In genomic region chr14:75280831-75281690, GRCh38 we compare ENCODE assay signal across 8 cellular contexts. TPM values are rescaled to one million over a fixed set of nuclear protein-coding genes. Genes with fewer than 3 reads are reported as not detected.
DNase-seq lines count a peak whose midpoint lies in the region; ATAC-seq, FAIRE-seq and TF ChIP-seq lines count a peak whose summit lies in the region.

No MANE protein-coding gene starts in this region.

- TF ChIP-seq CTCF in bronchial epithelial cell (IDR thresholded peaks at IDR 0.05; ENCODE audit: insufficient read depth, low read length, severe bottlenecking) (no peak), lower lobe of right lung (IDR thresholded peaks at IDR 0.05) (no peak), prostate gland (IDR thresholded peaks at IDR 0.05) (no peak)

- H3K4me3 ChIP-seq in bronchial epithelial cell (ENCODE audit: low read depth, low read length) (peak overlapping the region; percentile 91), lower lobe of right lung (peak overlapping the region; percentile 90), thymus (ENCODE audit: low read length) (peak overlapping the region; percentile 23), prostate gland (no peak overlapping the region)

- 95% methylated on average over 17 of the region's 17 CpGs for WGBS in thymus
- WGBS in prostate gland: 91% methylated on average over 17 of the region's 17 CpGs

- H3K9me3 Mint-ChIP-seq in activated T-cell treated with anti-CD3 and anti-CD28 coated beads, Interleukin-2, amount 50 U/mL, for 24 hours: no peaks in the 10 kb centered on the region

- no peak for DNase-seq in activated T-cell treated with anti-CD3 and anti-CD28 coated beads, Interleukin-2, amount 50 U/mL, for 24 hours
- DNase-seq in activated T-cell treated with anti-CD3 and anti-CD28 coated beads for 4 hours: no peak
- no peak for DNase-seq in bronchial epithelial cell (ENCODE audit: low read depth)
- DNase-seq in lower lobe of right lung: no peak
- no peak for DNase-seq in prostate gland (ENCODE audit: low spot score)
- DNase-seq in DMS153 treated with DMSO at 0.1 percent for 48 hours (lab: John Stamatoyannopoulos, UW; ENCODE audit: unreplicated experiment): no peak
- no peak for DNase-seq in HPDE6-E6E7 (ENCODE audit: extremely low spot score)

- H3K27ac ChIP-seq in lower lobe of right lung: peak overlapping the region; percentile 100
- no peak overlapping the region for H3K27ac ChIP-seq in thymus (ENCODE audit: low read depth)
- no peak overlapping the region for H3K27ac ChIP-seq in prostate gland

- TF ChIP-seq POLR2A in prostate gland (IDR thresholded peaks at IDR 0.05): no peak

- H3K27ac Mint-ChIP-seq in activated T-cell treated with anti-CD3 and anti-CD28 coated beads, Interleukin-2, amount 50 U/mL, for 24 hours: peak overlapping the region; percentile 72

- H3K36me3 ChIP-seq in bronchial epithelial cell (ENCODE audit: control insufficient read depth, insufficient read depth, low read length): peaks cover 17% of the 10 kb centered on the region
- H3K36me3 ChIP-seq in lower lobe of right lung: peaks cover 20% of the 10 kb centered on the region
- peaks cover 16% of the 10 kb centered on the region for H3K36me3 ChIP-seq in thymus (ENCODE audit: control insufficient read depth, insufficient read depth)
- H3K36me3 ChIP-seq in prostate gland: no peaks in the 10 kb centered on the region

- peaks cover 44% of the 10 kb centered on the region for H3K4me1 ChIP-seq in lower lobe of right lung
- H3K4me1 ChIP-seq in thymus (ENCODE audit: control insufficient read depth, insufficient read depth, low read length): peaks cover 17% of the 10 kb centered on the region
- H3K4me1 ChIP-seq in prostate gland (replicated peaks): peaks cover 4% of the 10 kb centered on the region

- H3K4me1 Mint-ChIP-seq in activated T-cell treated with anti-CD3 and anti-CD28 coated beads, Interleukin-2, amount 50 U/mL, for 24 hours (ENCODE audit: low read depth): peaks cover 44% of the 10 kb centered on the region

- H3K4me3 Mint-ChIP-seq in activated T-cell treated with anti-CD3 and anti-CD28 coated beads, Interleukin-2, amount 50 U/mL, for 24 hours: peak overlapping the region; percentile 91

- FAIRE-seq in bronchial epithelial cell (lab: Jason Lieb, UNC): peak; percentile 47

- intact Hi-C loops in lower lobe of right lung (cut with DNase I): no loop called here
- intact Hi-C loops in prostate gland (cut with DNase I): no loop called here

- H3K27me3 ChIP-seq in bronchial epithelial cell (ENCODE audit: control insufficient read depth, insufficient read depth, low read length) (no peaks in the 10 kb centered on the region), lower lobe of right lung (ENCODE audit: low read depth) (no peaks in the 10 kb centered on the region), thymus (ENCODE audit: control insufficient read depth, insufficient read depth) (peaks cover 23% of the 10 kb centered on the region), prostate gland (replicated peaks; ENCODE audit: insufficient read depth) (no peaks in the 10 kb centered on the region)

- peaks cover 16% of the 10 kb centered on the region for H3K27me3 Mint-ChIP-seq in activated T-cell treated with anti-CD3 and anti-CD28 coated beads, Interleukin-2, amount 50 U/mL, for 24 hours

- H3K9me3 ChIP-seq in lower lobe of right lung (no peaks in the 10 kb centered on the region), thymus (ENCODE audit: control insufficient read depth) (no peaks in the 10 kb centered on the region), prostate gland (no peaks in the 10 kb centered on the region)

- H3K36me3 Mint-ChIP-seq in activated T-cell treated with anti-CD3 and anti-CD28 coated beads, Interleukin-2, amount 50 U/mL, for 24 hours (ENCODE audit: low read depth): peaks cover 37% of the 10 kb centered on the region

- no peak for ATAC-seq in lower lobe of right lung

RNA-seq across cellular contexts. Expression of gene FOS, which starts 2.4 kb away (rescaled TPM):
- total RNA-seq in bronchial epithelial cell (131 and 143 TPM in 2 replicates), lower lobe of right lung (302 TPM), prostate gland (100 to 1,000 TPM in 1 of 2 donors, 10 to 100 TPM in 1; 73.9 to 127 TPM)
- 253 TPM for polyA plus RNA-seq in thymus

Comparison
In these comparisons a context has a peak if more than half of its experiments do, and no peak if none do; other contexts are left out.
1. H3K4me3 ChIP-seq: peak in bronchial epithelial cell (single experiment), lower lobe of right lung (single experiment) and thymus (single experiment); none in prostate gland (0 of 2).